11 cellular contexts compared by ENCODE assay signal in genomic region chr15:66729339-66729951, GRCh38. TPM values are rescaled to one million over a fixed set of nuclear protein-coding genes. Genes with fewer than 3 reads are reported as not detected.
DNase-seq lines count a peak whose midpoint lies in the region; ATAC-seq and TF ChIP-seq lines count a peak whose summit lies in the region.
"Had no signal": no experiment of that assay in that cellular context is flagged by ENCODE, and none has a peak within 500 bp of the region (broad histone marks: within the 10 kb centered on the region; RNA-seq: fewer than 3 reads in every experiment).

No MANE protein-coding gene starts in this region.

- peaks cover 77% of the 10 kb centered on the region for H4K20me1 ChIP-seq in SK-N-SH (ENCODE audit: insufficient read depth)
- H4K20me1 ChIP-seq: BLaER1 had no signal

- DNase-seq in ELF-1 (ENCODE audit: low read depth, low spot score) (peak; percentile 61), choroid plexus epithelial cell (ENCODE audit: low read depth) (peak; percentile 44), lung microvascular endothelial cell (ENCODE audit: low read depth in 2 of 2) (peak; percentile 34 to 49), AG20443 (ENCODE audit: low spot score) (no peak), hepatic stellate cell (ENCODE audit: low spot score) (no peak), SK-N-SH (no peak)
- DNase-seq: activated CD8-positive, alpha-beta memory T cell treated with anti-CD3 and anti-CD28 coated beads, Interleukin-2, amount 50 U/mL, for 4 hours had no signal

- H3K27me3 ChIP-seq in SK-N-SH (ENCODE audit: insufficient read depth): no peaks in the 10 kb centered on the region
- H3K27me3 ChIP-seq: BLaER1 had no signal

- no peaks in the 10 kb centered on the region for H3K9me3 ChIP-seq in SK-N-SH
- H3K9me3 ChIP-seq: BLaER1 had no signal

- TF ChIP-seq RAD21 in SK-N-SH (IDR thresholded peaks at IDR 0.05; ENCODE audit: low read length): no peak

- no peak overlapping the region for H3K9ac ChIP-seq in SK-N-SH
- H3K9ac ChIP-seq: BLaER1 had no signal

- no peak overlapping the region for H2AFZ ChIP-seq in SK-N-SH (ENCODE audit: low read depth)

- POLR2A ChIA-PET in SK-N-SH (lab: Yijun Ruan, JAX): no interaction called here

- peaks cover 0 to 19% of the 10 kb centered on the region in 2 experiments; a peak in 2 of 4 replicates for H3K4me1 ChIP-seq in SK-N-SH (ENCODE audit: control insufficient read depth in 1 of 2, insufficient read depth in 2 of 2, low read depth in 1 of 2, low read length in 1 of 2)
- H3K4me1 ChIP-seq: BLaER1 had no signal

- peaks cover 21% of the 10 kb centered on the region for H3F3A ChIP-seq in SK-N-SH (replicated peaks; ENCODE audit: insufficient read depth)

- peak overlapping the region in 18 of 21 experiments; percentile 8 to 86 (median 62) for H3K27ac ChIP-seq in skin epidermis
- peak overlapping the region in 1 of 2 experiments; percentile 70; a peak in 2 of 4 replicates for H3K27ac ChIP-seq in SK-N-SH (ENCODE audit: low read depth in 2 of 2, low read length in 1 of 2)
- H3K27ac ChIP-seq: BLaER1 had no signal

- H3K4me2 ChIP-seq in SK-N-SH: no peak overlapping the region; the same call in 1 of the 2 replicates
- H3K4me2 ChIP-seq: BLaER1 had no signal

- H3K9me2 ChIP-seq in SK-N-SH: no peaks in the 10 kb centered on the region

- TF ChIP-seq EP300 in SK-N-SH (IDR thresholded peaks at IDR 0.05; ENCODE audit: borderline replicate concordance in 1 of 2, low read depth in 1 of 2, low read length in 1 of 2): no peak

- H3K79me2 ChIP-seq in SK-N-SH (ENCODE audit: insufficient read depth): peaks cover 99% of the 10 kb centered on the region

- ATAC-seq in HG03159 (IDR thresholded peaks at IDR 0.05; ENCODE audit: unreplicated experiment): no peak

- WGBS in SK-N-SH (ENCODE audit: low lambda C conversion rate): 87% methylated on average over 21 of the region's 26 CpGs

- no peak for TF ChIP-seq CTCF in choroid plexus epithelial cell (conservative IDR thresholded peaks at IDR 0.05; ENCODE audit: low read depth, low read length)
- TF ChIP-seq CTCF in SK-N-SH (IDR thresholded peaks at IDR 0.05): no peak

- CTCF ChIA-PET in SK-N-SH (lab: Yijun Ruan, JAX): no interaction called here

- peak overlapping the region; percentile 22 for H3K4me3 ChIP-seq in choroid plexus epithelial cell (ENCODE audit: low read depth, low read length)
- H3K4me3 ChIP-seq in skin epidermis: no peak overlapping the region
- no peak overlapping the region for H3K4me3 ChIP-seq in SK-N-SH (ENCODE audit: low read depth in 2 of 2, low read length in 1 of 2)
- H3K4me3 ChIP-seq: BLaER1, lung had no signal

- H3K36me3 ChIP-seq in SK-N-SH (replicated peaks in 1 of 2; ENCODE audit: control insufficient read depth in 1 of 2, insufficient read depth in 2 of 2, low read length in 1 of 2): peaks cover 0 to 18% of the 10 kb centered on the region in 2 experiments
- H3K36me3 ChIP-seq: BLaER1 had no signal

TF ChIP-seq in SK-N-SH, 30 proteins besides CTCF, POLR2A, EP300 and RAD21:
- TF ChIP-seq REST (IDR thresholded peaks at IDR 0.05; ENCODE audit: low read depth, low read length) (no peak), ELF1 (IDR thresholded peaks at IDR 0.05) (no peak), USF2 (IDR thresholded peaks at IDR 0.05; ENCODE audit: borderline replicate concordance, low read depth, low read length) (no peak), PBX3 (IDR thresholded peaks at IDR 0.05) (no peak), RXRA (IDR thresholded peaks at IDR 0.05; ENCODE audit: borderline replicate concordance, low read depth) (no peak), NRF1 (IDR thresholded peaks at IDR 0.05; ENCODE audit: low read depth, low read length) (no peak), MEF2A (IDR thresholded peaks at IDR 0.05; ENCODE audit: borderline replicate concordance, low read depth) (no peak), FOXM1 (IDR thresholded peaks at IDR 0.05; ENCODE audit: low read depth) (no peak), JUND (IDR thresholded peaks at IDR 0.05) (no peak), FOSL2 (IDR thresholded peaks at IDR 0.05; ENCODE audit: borderline replicate concordance, low read depth) (no peak), GATA2 (CRISPR knock-in tag; IDR thresholded peaks at IDR 0.05) (no peak), TAF1 (IDR thresholded peaks at IDR 0.05; ENCODE audit: borderline replicate concordance, low read depth, low read length) (no peak), RCOR1 (IDR thresholded peaks at IDR 0.05; ENCODE audit: low read length) (no peak), MXI1 (IDR thresholded peaks at IDR 0.05; ENCODE audit: low read depth, low read length) (no peak), EZH2phosphoT487 (IDR thresholded peaks at IDR 0.05; ENCODE audit: borderline replicate concordance, low read depth) (no peak), NFIC (IDR thresholded peaks at IDR 0.05; ENCODE audit: borderline replicate concordance) (no peak), MAX (IDR thresholded peaks at IDR 0.05; ENCODE audit: low read depth) (no peak), USF1 (IDR thresholded peaks at IDR 0.05; ENCODE audit: borderline replicate concordance, low read depth) (no peak), ZBTB33 (IDR thresholded peaks at IDR 0.05; ENCODE audit: borderline replicate concordance, low read depth) (no peak)

RNA-seq across cellular contexts. Expression of gene SMAD6, which starts 27.4 kb away (rescaled TPM):
- 3.8 and 5.2 TPM in 2 replicates for total RNA-seq in lung microvascular endothelial cell
- polyA plus RNA-seq in SK-N-SH (2012; rRNA removed): 3.8 and 4.5 TPM in 2 replicates
- polyA plus RNA-seq in SK-N-SH (2012; cell fraction: cytosol; rRNA removed): 2.1 and 3.6 TPM in 2 replicates
- polyA plus RNA-seq in SK-N-SH (2012; cell fraction: nucleus; rRNA removed): 16.1 and 18.7 TPM in 2 replicates

Comparison
In these comparisons a context has a peak if more than half of its experiments do, and no peak if none do; other contexts are left out.
1. DNase-seq: peak in ELF-1 (single experiment), choroid plexus epithelial cell (single experiment) and lung microvascular endothelial cell (2 of 2); none in AG20443 (single experiment), hepatic stellate cell (single experiment) and SK-N-SH (single experiment).